ENCODE assay signal across 15 cellular contexts in genomic region chr6:3296113-3296512, GRCh38. TPM values are rescaled to one million over a fixed set of nuclear protein-coding genes. Genes with fewer than 3 reads are reported as not detected.
DNase-seq lines count a peak whose midpoint lies in the region; ATAC-seq and TF ChIP-seq lines count a peak whose summit lies in the region.
"Had no signal": no experiment of that assay in that cellular context is flagged by ENCODE, and none has a peak within 500 bp of the region (broad histone marks: within the 10 kb centered on the region; RNA-seq: fewer than 3 reads in every experiment).

No MANE protein-coding gene starts in this region.

- H3K36me3 ChIP-seq in mucosa of descending colon (ENCODE audit: low read depth) (no peaks in the 10 kb centered on the region), tibial artery (peaks cover 0 to 10% (median 0%) of the 10 kb centered on the region in 3 donors)

- H3K4me3 Mint-ChIP-seq in activated T-cell treated with anti-CD3 and anti-CD28 coated beads, Interleukin-2, amount 50 U/mL, for 24 hours = no peak overlapping the region

- H3K9me3 ChIP-seq in mucosa of descending colon (no peaks in the 10 kb centered on the region), tibial artery (no peaks in the 10 kb centered on the region)

- intact Hi-C loops in dorsolateral prefrontal cortex (cut with DNase I) (no loop called here), mucosa of descending colon (cut with DNase I, micrococcal nuclease) (no loop called here), tibial artery (cut with DNase I; ENCODE audit: low total_unique reads) (no loop called here)

- ATAC-seq in mucosa of descending colon (peak; percentile 32), HG03025 (IDR thresholded peaks at IDR 0.05; ENCODE audit: low FRiP score, unreplicated experiment) (no peak)

- TF ChIP-seq CTCF in dorsolateral prefrontal cortex (IDR thresholded peaks at IDR 0.05 in 54 of 56, conservative IDR thresholded peaks at IDR 0.05 in 2 of 56; ENCODE audit: low read depth in 1 of 56, partially characterized antibody in 56 of 56) = peak in 1 of 56 donors; percentile 3
- TF ChIP-seq CTCF in mucosa of descending colon (IDR thresholded peaks at IDR 0.05) = no peak
- no peak for TF ChIP-seq CTCF in tibial artery (IDR thresholded peaks at IDR 0.05)

- no peaks in the 10 kb centered on the region for H3K4me1 Mint-ChIP-seq in activated T-cell treated with anti-CD3 and anti-CD28 coated beads, Interleukin-2, amount 50 U/mL, for 24 hours (ENCODE audit: low read depth)

- no peak overlapping the region for H3K4me3 ChIP-seq in dorsolateral prefrontal cortex
- H3K4me3 ChIP-seq in mucosa of descending colon = no peak overlapping the region
- H3K4me3 ChIP-seq in tibial artery = no peak overlapping the region

- H3K4me1 ChIP-seq in mucosa of descending colon (ENCODE audit: low read depth) (no peaks in the 10 kb centered on the region), tibial artery (no peaks in the 10 kb centered on the region)

- H3K27ac Mint-ChIP-seq in activated T-cell treated with anti-CD3 and anti-CD28 coated beads, Interleukin-2, amount 50 U/mL, for 24 hours = no peak overlapping the region

- DNase-seq in activated T-cell treated with anti-CD3 and anti-CD28 coated beads, Interleukin-2, amount 50 U/mL, for 24 hours = peak; percentile 18
- DNase-seq in activated T-cell treated with anti-CD3 and anti-CD28 coated beads for 4 hours = no peak
- DNase-seq in dorsolateral prefrontal cortex = peak in 4 of 10 donors; percentile 8 to 29 (median 21)
- DNase-seq in mucosa of descending colon = peak in 1 of 3 donors; percentile 24
- DNase-seq in tibial artery = peak; percentile 2 to 6
- no peak for DNase-seq in GF-D8 (lab: John Stamatoyannopoulos, UW)
- no peak for DNase-seq in stimulated activated naive CD4-positive, alpha-beta T cell (lab: John Stamatoyannopoulos, UW)
- DNase-seq: HCEC 1CT, KBM-7, NCI-H1048, NCI-H146, NCI-H2227 treated with DMSO at 0.1 percent for 48 hours had no signal

- no peaks in the 10 kb centered on the region for H3K27me3 Mint-ChIP-seq in activated T-cell treated with anti-CD3 and anti-CD28 coated beads, Interleukin-2, amount 50 U/mL, for 24 hours

- H3K36me3 Mint-ChIP-seq in activated T-cell treated with anti-CD3 and anti-CD28 coated beads, Interleukin-2, amount 50 U/mL, for 24 hours (ENCODE audit: low read depth) = no peaks in the 10 kb centered on the region

- H3K27me3 ChIP-seq in dorsolateral prefrontal cortex = no peaks in the 10 kb centered on the region
- H3K27me3 ChIP-seq in tibial artery = peaks cover 0 to 22% of the 10 kb centered on the region in 2 donors

- H3K9me3 Mint-ChIP-seq in activated T-cell treated with anti-CD3 and anti-CD28 coated beads, Interleukin-2, amount 50 U/mL, for 24 hours = no peaks in the 10 kb centered on the region

- H3K27ac ChIP-seq in dorsolateral prefrontal cortex = peak overlapping the region in 39 of 59 donors; percentile 8 to 81 (median 59)
- H3K27ac ChIP-seq in tibial artery = no peak overlapping the region
- H3K27ac ChIP-seq: C4-2B, HL-60 had no signal

RNA-seq across cellular contexts. Expression of gene PSMG4, which starts 37.4 kb away (rescaled TPM):
- total RNA-seq in dorsolateral prefrontal cortex (10 to 100 TPM; 17.1 to 34.4 (median 25.3) TPM), mucosa of descending colon (10 to 100 TPM; 14.8 to 19.8 (median 16.2) TPM)

Comparison
In these comparisons a context has a peak if more than half of its experiments do, and no peak if none do; other contexts are left out.
1. DNase-seq: peak in activated T-cell treated with anti-CD3 and anti-CD28 coated beads, Interleukin-2, amount 50 U/mL, for 24 hours (single experiment) and tibial artery (2 of 2); none in activated T-cell treated with anti-CD3 and anti-CD28 coated beads for 4 hours (single experiment), GF-D8 (single experiment) and stimulated activated naive CD4-positive, alpha-beta T cell (0 of 6).
2. H3K27ac ChIP-seq: peak in dorsolateral prefrontal cortex (39 of 59); none in tibial artery (0 of 2).